Comparison of ENCODE assay signal across 8 cellular contexts in the genomic region with DNA sequence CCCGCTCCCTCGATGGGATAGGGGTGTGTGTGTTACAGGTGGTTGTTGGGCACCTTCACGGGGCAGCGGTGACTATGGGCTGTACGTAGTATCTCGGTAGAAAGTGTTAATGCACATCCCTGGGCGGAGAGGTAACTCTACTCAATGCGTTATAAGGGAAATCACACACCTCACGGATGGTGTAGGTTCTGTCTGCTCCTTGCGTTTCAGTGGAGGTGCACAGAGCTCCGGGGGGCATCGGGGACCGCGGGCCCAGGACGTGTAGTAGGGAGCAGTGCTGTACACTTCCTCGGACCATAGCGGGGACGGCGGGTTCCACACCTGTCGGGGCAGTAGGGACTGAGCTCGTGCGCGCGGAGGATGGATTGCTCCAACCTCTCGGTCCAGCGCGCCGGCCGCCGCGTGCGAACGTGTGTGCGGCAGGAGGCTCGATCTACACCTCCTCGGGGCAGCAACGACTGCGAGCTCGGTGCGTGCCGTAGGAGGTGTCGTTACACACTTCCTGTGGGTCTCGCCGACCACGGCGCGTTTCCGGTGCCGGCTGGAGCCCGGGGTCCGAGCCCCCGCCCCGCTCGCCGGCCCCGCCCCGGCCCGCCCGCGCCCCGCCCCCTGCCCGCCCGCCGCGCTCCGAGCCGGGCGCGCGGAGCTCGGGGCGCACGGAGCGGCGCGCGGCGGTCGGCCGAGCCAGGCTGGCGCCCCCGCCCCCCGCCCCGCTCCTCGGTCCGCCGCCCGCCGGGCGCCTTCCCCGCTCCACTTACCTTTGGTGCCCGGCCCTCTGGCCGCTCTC. TPM values are rescaled to one million over a fixed set of nuclear protein-coding genes. Genes with fewer than 3 reads are reported as not detected.
DNase-seq lines count a peak whose midpoint lies in the region; ATAC-seq and TF ChIP-seq lines count a peak whose summit lies in the region.

A gene with protein sequence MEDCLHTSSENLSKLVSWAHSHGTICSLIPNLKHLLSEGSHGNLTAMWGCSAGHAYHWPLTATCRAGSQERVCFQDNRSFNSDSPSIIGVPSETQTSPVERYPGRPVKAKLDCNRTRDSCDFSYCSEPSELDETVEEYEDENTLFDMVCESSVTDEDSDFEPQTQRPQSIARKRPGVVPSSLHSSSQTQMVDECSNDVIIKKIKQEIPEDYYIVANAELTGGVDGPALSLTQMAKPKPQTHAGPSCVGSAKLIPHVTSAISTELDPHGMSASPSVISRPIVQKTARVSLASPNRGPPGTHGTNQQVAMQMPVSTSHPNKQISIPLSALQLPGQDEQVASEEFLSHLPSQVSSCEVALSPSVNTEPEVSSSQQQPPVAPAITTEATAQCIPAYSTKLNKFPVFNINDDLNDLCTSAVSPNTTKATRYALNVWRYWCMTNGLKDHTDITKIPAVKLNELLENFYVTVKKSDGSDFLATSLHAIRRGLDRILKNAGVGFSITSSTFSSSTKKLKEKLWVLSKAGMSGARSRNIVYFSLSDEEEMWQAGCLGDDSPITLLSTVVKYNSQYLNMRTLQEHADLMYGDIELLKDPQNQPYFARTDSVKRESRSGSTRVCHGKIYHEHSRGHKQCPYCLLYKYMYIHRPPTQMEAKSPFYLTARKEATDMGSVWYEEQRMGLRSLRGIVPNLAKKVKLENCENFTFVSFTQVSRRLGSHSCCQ (plus strand): TSS at position 607 of the 787 bp plus-strand sequence. CDS start 87,254 bp downstream, outside the sequence.

- no peaks in the 10 kb centered on the region for H3F3A ChIP-seq in GM23338 (replicated peaks; ENCODE audit: low read depth)

- no peaks in the 10 kb centered on the region for H3K9me2 ChIP-seq in GM23338 (ENCODE audit: insufficient read depth)

- no peaks in the 10 kb centered on the region for H3K9me3 Mint-ChIP-seq in GM23338

- H3K36me3 ChIP-seq in ES-I3 (ENCODE audit: insufficient read depth, low read length), result no peaks in the 10 kb centered on the region
- no peaks in the 10 kb centered on the region for H3K36me3 ChIP-seq in GM23338 (ENCODE audit: insufficient read depth)
- H3K36me3 ChIP-seq in osteoblast (ENCODE audit: insufficient read depth, low read length), result no peaks in the 10 kb centered on the region
- peaks cover 3% of the 10 kb centered on the region for H3K36me3 ChIP-seq in thymus (ENCODE audit: control insufficient read depth, insufficient read depth)

- peak within 1 kb of the TSS; percentile 97 for H3K27ac Mint-ChIP-seq in GM23338

- H3K4me3 Mint-ChIP-seq in GM23338, result peak within 1 kb of the TSS; percentile 97

- peaks cover 16% of the 10 kb centered on the region for H3K27me3 Mint-ChIP-seq in GM23338 (ENCODE audit: insufficient read depth, low read depth, poor library complexity)

- H3K4me2 ChIP-seq in GM23338 (peak within 1 kb of the TSS; percentile 92), osteoblast (ENCODE audit: insufficient read depth, low read length) (peak within 1 kb of the TSS; percentile 90)

- WGBS in thymus, result 3% methylated on average over 93 of the region's 93 CpGs

- peak within 1 kb of the TSS; percentile 84 for H3K4me3 ChIP-seq in GM23338
- H3K4me3 ChIP-seq in osteoblast (ENCODE audit: insufficient read depth, low read length), result peak within 1 kb of the TSS; percentile 81
- peak within 1 kb of the TSS; percentile 88 for H3K4me3 ChIP-seq in thymus (ENCODE audit: low read length)

- H3K4me1 ChIP-seq in ES-I3 (ENCODE audit: insufficient read depth, low read length), result peaks cover 10% of the 10 kb centered on the region; the same call in 1 of the 2 replicates
- peaks cover 33% of the 10 kb centered on the region for H3K4me1 ChIP-seq in GM23338 (ENCODE audit: insufficient read depth)
- H3K4me1 ChIP-seq in osteoblast (ENCODE audit: insufficient read depth, low read length), result peaks cover 8% of the 10 kb centered on the region
- H3K4me1 ChIP-seq in thymus (ENCODE audit: control insufficient read depth, insufficient read depth, low read length), result peaks cover 12% of the 10 kb centered on the region

- TF ChIP-seq CTCF in GM23338 (conservative IDR thresholded peaks at IDR 0.05; ENCODE audit: low read depth in 2 of 2) (no peak), osteoblast (IDR thresholded peaks at IDR 0.05; ENCODE audit: extremely low read depth, low read depth, low read length) (no peak)

- peaks cover 12% of the 10 kb centered on the region for H4K20me1 ChIP-seq in GM23338 (replicated peaks; ENCODE audit: insufficient read depth)
- no peaks in the 10 kb centered on the region for H4K20me1 ChIP-seq in osteoblast (ENCODE audit: insufficient read depth, low read length)

- no peaks in the 10 kb centered on the region for H3K27me3 ChIP-seq in GM23338 (ENCODE audit: insufficient read depth)
- H3K27me3 ChIP-seq in osteoblast (ENCODE audit: insufficient read depth, low read length), result no peaks in the 10 kb centered on the region
- H3K27me3 ChIP-seq in thymus (ENCODE audit: control insufficient read depth, insufficient read depth), result no peaks in the 10 kb centered on the region

- peak within 1 kb of the TSS; percentile 94 for H3K9ac ChIP-seq in ES-I3 (ENCODE audit: low read depth, low read length)

- H3K36me3 Mint-ChIP-seq in GM23338 (ENCODE audit: low read depth), result no peaks in the 10 kb centered on the region; the same call in 2 of the 3 replicates

- H3K9me3 ChIP-seq in ES-I3 (ENCODE audit: control insufficient read depth, insufficient read depth, low read length), result no peaks in the 10 kb centered on the region
- no peaks in the 10 kb centered on the region for H3K9me3 ChIP-seq in osteoblast (ENCODE audit: low read depth, low read length)
- no peaks in the 10 kb centered on the region for H3K9me3 ChIP-seq in thymus (ENCODE audit: control insufficient read depth)

- peak; percentile 89 for ATAC-seq in GM23338

- peak; percentile 92 for DNase-seq in GM23338 (ENCODE audit: low spot score)
- DNase-seq in Kasumi-1 (lab: John Stamatoyannopoulos, UW), result peak; percentile 70 to 79
- peak; percentile 83 to 94 for DNase-seq in SHP77 (lab: John Stamatoyannopoulos, UW)
- peak; percentile 83 for DNase-seq in activated naive CD4-positive, alpha-beta T cell treated with Interleukin-2 at 50 U/mL for 16 hours
- DNase-seq in glomerular visceral epithelial cell (ENCODE audit: extremely low spot score), result peak; percentile 89
- DNase-seq in osteoblast (ENCODE audit: insufficient read length, low spot score, missing footprints), result peak; percentile 96

- H2AFZ ChIP-seq in GM23338, result peak within 1 kb of the TSS; percentile 98
- H2AFZ ChIP-seq in osteoblast (ENCODE audit: low read length), result peak within 1 kb of the TSS; percentile 91

- peaks cover 49% of the 10 kb centered on the region for H3K79me2 ChIP-seq in GM23338 (replicated peaks; ENCODE audit: insufficient read depth)
- peaks cover 4% of the 10 kb centered on the region for H3K79me2 ChIP-seq in osteoblast (ENCODE audit: insufficient read depth, low read length)

- peaks cover 34% of the 10 kb centered on the region for H3K4me1 Mint-ChIP-seq in GM23338

- H3K27ac ChIP-seq in GM23338 (ENCODE audit: low read depth), result peak within 1 kb of the TSS; percentile 60; the same call in 1 of the 2 replicates
- no peak within 1 kb of the TSS for H3K27ac ChIP-seq in osteoblast (ENCODE audit: low read depth, low read length)
- peak within 1 kb of the TSS; percentile 85 for H3K27ac ChIP-seq in thymus (ENCODE audit: low read depth)

TF ChIP-seq in GM23338, 12 proteins besides CTCF, POLR2A, EP300 and RAD21:
- TF ChIP-seq, protein P1, sequence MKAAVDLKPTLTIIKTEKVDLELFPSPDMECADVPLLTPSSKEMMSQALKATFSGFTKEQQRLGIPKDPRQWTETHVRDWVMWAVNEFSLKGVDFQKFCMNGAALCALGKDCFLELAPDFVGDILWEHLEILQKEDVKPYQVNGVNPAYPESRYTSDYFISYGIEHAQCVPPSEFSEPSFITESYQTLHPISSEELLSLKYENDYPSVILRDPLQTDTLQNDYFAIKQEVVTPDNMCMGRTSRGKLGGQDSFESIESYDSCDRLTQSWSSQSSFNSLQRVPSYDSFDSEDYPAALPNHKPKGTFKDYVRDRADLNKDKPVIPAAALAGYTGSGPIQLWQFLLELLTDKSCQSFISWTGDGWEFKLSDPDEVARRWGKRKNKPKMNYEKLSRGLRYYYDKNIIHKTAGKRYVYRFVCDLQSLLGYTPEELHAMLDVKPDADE (IDR thresholded peaks at IDR 0.05), result peak; percentile 66; the same call in 1 of the 2 replicates
- TF ChIP-seq CREB1 (CRISPR knock-in tag; IDR thresholded peaks at IDR 0.05; ENCODE audit: low read depth), result 0 out of 2 replicates have a peak, but pooled peaks have one; percentile 44
- no peak for TF ChIP-seq ZNF114 (CRISPR knock-in tag; IDR thresholded peaks at IDR 0.05)
- no peak for TF ChIP-seq NANOG (IDR thresholded peaks at IDR 0.05; ENCODE audit: borderline replicate concordance)
- peak; percentile 99 for TF ChIP-seq POLR2AphosphoS5 (IDR thresholded peaks at IDR 0.05; ENCODE audit: low read depth)
- no peak for TF ChIP-seq REST (IDR thresholded peaks at IDR 0.05; ENCODE audit: unreplicated experiment)
TF ChIP-seq in GM23338: peak in this region for 3.

RNA-seq across cellular contexts. Expression of the gene that starts here (rescaled TPM):
- total RNA-seq in GM23338 (2014; rRNA removed; shearing (Covaris generic)), result 37.9 and 41.7 TPM in 2 replicates
- 7.6 and 9.4 TPM in 2 replicates for polyA plus RNA-seq in GM23338 (2016; fragmentation: Nextera tagmentation; extraction: Ambion mirVana)
- total RNA-seq in osteoblast, result 2.4 and 2.5 TPM in 2 replicates
- polyA plus RNA-seq in thymus, result 1.8 TPM

Comparison
In these comparisons a context has a peak if more than half of its experiments do, and no peak if none do; other contexts are left out.
1. RNA of the gene that starts here (total RNA-seq): 37.9 to 41.7 TPM in GM23338; 2.4 to 2.5 TPM in osteoblast; every median in the first group is over 10 times any median in the second.
2. Peak in every context shown above with its lines, with median percentiles within 50 percentile points of each other: DNase-seq and H3K4me3 ChIP-seq.